In genomic region chr12:47899466-47899865, GRCh38 we compare ENCODE assay signal across 16 cellular contexts. TPM values are rescaled to one million over a fixed set of nuclear protein-coding genes. Genes with fewer than 3 reads are reported as not detected.
DNase-seq lines count a peak whose midpoint lies in the region; ATAC-seq lines count a peak whose summit lies in the region.
"Had no signal": no experiment of that assay in that cellular context is flagged by ENCODE, and none has a peak within 500 bp of the region (broad histone marks: within the 10 kb centered on the region; RNA-seq: fewer than 3 reads in every experiment).

No MANE protein-coding gene starts in this region.

- peak overlapping the region; percentile 36 to 83 for H3K9ac ChIP-seq in mucosa of rectum (ENCODE audit: low read depth in 1 of 2, low read length in 2 of 2)

- H3K36me3 ChIP-seq in mucosa of rectum (ENCODE audit: control insufficient read depth in 2 of 2, insufficient read depth in 2 of 2, low read length in 2 of 2) = peaks cover 4 to 16% of the 10 kb centered on the region in 2 donors

- peak overlapping the region; percentile 91 to 96 for H3K27ac ChIP-seq in mucosa of rectum (ENCODE audit: low read depth in 2 of 2, low read length in 2 of 2)

- peaks cover 70% of the 10 kb centered on the region for H3K4me1 Mint-ChIP-seq in stimulated activated naive CD8-positive, alpha-beta T cell treated with anti-CD3 and anti-CD28 coated beads, Interleukin-15, Interleukin-2, amounts not matched to agents 100 ng/mL and 50 ng/mL, for 24 hours (ENCODE audit: low read depth)
- peaks cover 48% of the 10 kb centered on the region for H3K4me1 Mint-ChIP-seq in activated T-helper 17 cell treated with anti-CD3 and anti-CD28 coated beads, Interleukin-2, amount 50 U/mL, for 72 hours

- peaks cover 74% of the 10 kb centered on the region for H3K36me3 Mint-ChIP-seq in stimulated activated naive CD8-positive, alpha-beta T cell treated with anti-CD3 and anti-CD28 coated beads, Interleukin-15, Interleukin-2, amounts not matched to agents 100 ng/mL and 50 ng/mL, for 24 hours (ENCODE audit: low read depth)
- peaks cover 98% of the 10 kb centered on the region for H3K36me3 Mint-ChIP-seq in activated T-helper 17 cell treated with anti-CD3 and anti-CD28 coated beads, Interleukin-2, amount 50 U/mL, for 72 hours (ENCODE audit: low read depth)

- H3K27me3 Mint-ChIP-seq in stimulated activated naive CD8-positive, alpha-beta T cell treated with anti-CD3 and anti-CD28 coated beads, Interleukin-15, Interleukin-2, amounts not matched to agents 100 ng/mL and 50 ng/mL, for 24 hours = peaks cover 4% of the 10 kb centered on the region
- H3K27me3 Mint-ChIP-seq in activated T-helper 17 cell treated with anti-CD3 and anti-CD28 coated beads, Interleukin-2, amount 50 U/mL, for 72 hours = no peaks in the 10 kb centered on the region

- H3K9me3 Mint-ChIP-seq in stimulated activated naive CD8-positive, alpha-beta T cell treated with anti-CD3 and anti-CD28 coated beads, Interleukin-15, Interleukin-2, amounts not matched to agents 100 ng/mL and 50 ng/mL, for 24 hours = no peaks in the 10 kb centered on the region
- H3K9me3 Mint-ChIP-seq in activated T-helper 17 cell treated with anti-CD3 and anti-CD28 coated beads, Interleukin-2, amount 50 U/mL, for 72 hours = no peaks in the 10 kb centered on the region

- no peaks in the 10 kb centered on the region for H3K9me3 ChIP-seq in mucosa of rectum (ENCODE audit: control insufficient read depth in 2 of 2, low read length in 2 of 2)

- H3K27me3 ChIP-seq in mucosa of rectum (ENCODE audit: control insufficient read depth in 2 of 2, insufficient read depth in 2 of 2, low read length in 2 of 2) = peaks cover 2 to 3% of the 10 kb centered on the region in 2 donors

- H3K4me3 Mint-ChIP-seq in stimulated activated naive CD8-positive, alpha-beta T cell treated with anti-CD3 and anti-CD28 coated beads, Interleukin-15, Interleukin-2, amounts not matched to agents 100 ng/mL and 50 ng/mL, for 24 hours = peak overlapping the region; percentile 13
- peak overlapping the region; percentile 99 for H3K4me3 Mint-ChIP-seq in activated T-helper 17 cell treated with anti-CD3 and anti-CD28 coated beads, Interleukin-2, amount 50 U/mL, for 72 hours
- H3K4me3 Mint-ChIP-seq: B cell had no signal

- no peak overlapping the region for H3K27ac Mint-ChIP-seq in stimulated activated naive CD8-positive, alpha-beta T cell treated with anti-CD3 and anti-CD28 coated beads, Interleukin-15, Interleukin-2, amounts not matched to agents 100 ng/mL and 50 ng/mL, for 24 hours
- H3K27ac Mint-ChIP-seq in activated T-helper 17 cell treated with anti-CD3 and anti-CD28 coated beads, Interleukin-2, amount 50 U/mL, for 72 hours = no peak overlapping the region
- H3K27ac Mint-ChIP-seq: B cell had no signal

- DNase-seq in stimulated activated naive CD8-positive, alpha-beta T cell treated with anti-CD3 and anti-CD28 coated beads, Interleukin-15, Interleukin-2, amounts not matched to agents 100 U/mL and 50 U/mL, for 24 hours = no peak
- no peak for DNase-seq in DMS 273 treated with DMSO at 0.1 percent for 48 hours (lab: John Stamatoyannopoulos, UW)
- DNase-seq in NCI-H345 (lab: John Stamatoyannopoulos, UW) = no peak
- DNase-seq in DMS79 treated with DMSO at 0.1 percent for 48 hours (lab: John Stamatoyannopoulos, UW) = no peak
- DNase-seq: ACHN, GF-D8, GOT3, NCI-H187 treated with DMSO at 0.1 percent for 48 hours, NCI-H446, NCI-H69, SIG-M5 had no signal

- no peak for ATAC-seq in stimulated activated naive CD8-positive, alpha-beta T cell treated with anti-CD3 and anti-CD28 coated beads, Interleukin-15, Interleukin-2, amounts not matched to agents 100 U/mL and 50 U/mL, for 24 hours
- ATAC-seq in activated T-helper 17 cell treated with anti-CD3 and anti-CD28 coated beads, Interleukin-2, amount 50 U/mL, for 72 hours (replicated peaks) = no peak
- ATAC-seq: K562 had no signal

- H3K4me3 ChIP-seq in mucosa of rectum (ENCODE audit: low read length in 2 of 2) = peak overlapping the region; percentile 0 to 90
- H3K4me3 ChIP-seq: K562 had no signal

- H3K4me1 ChIP-seq in mucosa of rectum (ENCODE audit: control insufficient read depth in 2 of 2, insufficient read depth in 2 of 2, low read length in 2 of 2) = peaks cover 80 to 91% of the 10 kb centered on the region in 2 donors

RNA-seq across cellular contexts. Expression of gene VDR, which starts 5.3 kb away (rescaled TPM):
- total RNA-seq in activated T-helper 17 cell treated with anti-CD3 and anti-CD28 coated beads, Interleukin-2, amount 50 U/mL, for 72 hours = 100 to 1,000 TPM in 1 of 2 donors, 10 to 100 TPM in 1; 70.9 to 182 TPM
